ENCODE assay signal across 22 cellular contexts in the genomic region with DNA sequence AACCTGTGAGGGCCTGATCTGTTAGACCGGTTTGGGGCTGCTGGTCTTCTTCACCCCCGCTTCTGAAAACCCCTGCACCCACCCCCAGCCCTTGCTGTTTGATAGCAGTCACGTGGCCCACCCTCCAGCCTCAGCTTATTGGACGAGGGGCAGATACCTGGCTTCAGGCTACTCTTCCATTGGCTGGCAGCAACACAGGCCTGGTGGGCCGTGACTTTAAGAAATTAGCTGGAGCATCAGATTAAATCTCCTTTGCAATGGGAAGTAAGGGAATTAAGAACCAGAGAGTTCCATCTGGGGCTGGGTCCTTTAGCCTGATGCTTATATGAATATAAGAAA.
"Had no signal": no experiment of that assay in that cellular context is flagged by ENCODE, and none has a peak within 500 bp of the region (broad histone marks: within the 10 kb centered on the region; RNA-seq: fewer than 3 reads in every experiment).

No MANE protein-coding gene starts in this region.

- H3K9me3 ChIP-seq: esophagus muscularis mucosa, heart right ventricle, left lung, suprapubic skin, tibial artery had no signal

- H3K4me3 ChIP-seq: esophagus muscularis mucosa, heart right ventricle, left lung, lung, smooth muscle cell, suprapubic skin, tibial artery had no signal

- FAIRE-seq: colon had no signal

- DNase-seq: activated CD4-positive, alpha-beta memory T cell treated with anti-CD3 and anti-CD28 coated beads, Interleukin-2, amount 10 ng/mL, durations not matched to agents 7 days and 5 days; activated CD4-positive, alpha-beta T cell treated with anti-CD3 and anti-CD28 coated beads for 4 hours; activated CD8-positive, alpha-beta memory T cell treated with anti-CD3 and anti-CD28 coated beads, Interleukin-2, amount 10 ng/mL, durations not matched to agents 7 days and 5 days; activated naive CD8-positive, alpha-beta T cell treated with anti-CD3 and anti-CD28 coated beads, Interleukin-2, amount 50 U/mL, for 24 hours; activated T-cell treated with anti-CD3 and anti-CD28 coated beads, Interleukin-2, amount 50 U/mL, for 48 hours; amygdala; dermis blood vessel endothelial cell; effector CD4-positive, alpha-beta T cell; heart right ventricle; left lung; mesendoderm; stimulated activated CD4-positive, alpha-beta T cell treated with anti-CD3 and anti-CD28 coated beads, Interleukin-15, amount 100 ng/mL, for 24 hours; stimulated activated CD4-positive, alpha-beta T cell treated with anti-CD3 and anti-CD28 coated beads, Interleukin-2, amount 100 ng/mL, for 24 hours; stimulated activated naive B cell treated with anti-CD40 and anti-IgM and Interleukin-4, amounts not matched to agents 10 μg/mL and 1 μg/mL and 100 μg/mL, for 72 hours; T-helper 1 cell; tibial artery had no signal

- H3K27me3 ChIP-seq: esophagus muscularis mucosa, foreskin keratinocyte, suprapubic skin, tibial artery had no signal

- H3K36me3 ChIP-seq: esophagus muscularis mucosa, heart right ventricle, left lung, suprapubic skin, tibial artery had no signal

- H3K4me2 ChIP-seq: smooth muscle cell had no signal

- ATAC-seq: activated CD8-positive, alpha-beta memory T cell treated with anti-CD3 and anti-CD28 coated beads, Interleukin-2, amount 10 ng/mL, durations not matched to agents 7 days and 5 days; activated naive CD8-positive, alpha-beta T cell treated with anti-CD3 and anti-CD28 coated beads, Interleukin-2, amount 50 U/mL, for 24 hours; heart right ventricle; stimulated activated naive B cell treated with anti-CD40 and anti-IgM and Interleukin-4, amounts not matched to agents 10 μg/mL and 1 μg/mL and 100 μg/mL, for 72 hours had no signal

- H3K27ac ChIP-seq: esophagus muscularis mucosa, foreskin keratinocyte, heart right ventricle, left lung, suprapubic skin, tibial artery had no signal
